13 cellular contexts compared by ENCODE assay signal in genomic region chr2:231554327-231554726, GRCh38. TPM values are rescaled to one million over a fixed set of nuclear protein-coding genes. Genes with fewer than 3 reads are reported as not detected.
DNase-seq lines count a peak whose midpoint lies in the region; ATAC-seq, FAIRE-seq and TF ChIP-seq lines count a peak whose summit lies in the region.
"Had no signal": no experiment of that assay in that cellular context is flagged by ENCODE, and none has a peak within 500 bp of the region (broad histone marks: within the 10 kb centered on the region; RNA-seq: fewer than 3 reads in every experiment).

No MANE protein-coding gene starts in this region.

- in situ Hi-C loops in GM12878 (cut with MboI), result no loop called here

- H4K8ac ChIP-seq in mesenchymal stem cell (ENCODE audit: low read length), result peak overlapping the region; percentile 33

- TF ChIP-seq CTCF in GM12878 (IDR thresholded peaks at IDR 0.05 in 2 of 3, conservative IDR thresholded peaks at IDR 0.05 in 1 of 3; ENCODE audit: control insufficient read depth in 2 of 3, extremely low read depth in 1 of 3, insufficient read depth in 1 of 3, low read depth in 3 of 3, low read length in 3 of 3), result no peak

- FAIRE-seq in GM12878 (lab: Jason Lieb, UNC), result no peak
- FAIRE-seq: A204.1 had no signal

- RAD21 ChIA-PET in GM12878 (lab: Charles Lee; ENCODE audit: unreplicated experiment), result interaction anchor here (0.8 to 8.0 kb wide), 7 partner anchors 9 to 72 kb away, joined by 3 to 59 read pairs (median 17); partner anchors contain the start of gene NMUR1

- intact Hi-C loops in activated CD4-positive, alpha-beta T cell treated with anti-CD3 and anti-CD28 coated beads, Interleukin-2, amount 10 ng/mL, durations not matched to agents 24 days and 14 days (cut with micrococcal nuclease), result loop anchor here (1.0 to 10.0 kb wide), 2 partner anchors 9 to 330 kb away; no protein-coding TSS in a partner anchor
- intact Hi-C loops in GM12878 (cut with micrococcal nuclease; ENCODE audit: unreplicated experiment), result no loop called here

- H4K91ac ChIP-seq in mesenchymal stem cell (ENCODE audit: low read length), result peak overlapping the region; percentile 89

- H4K20me1 ChIP-seq in GM12878 (ENCODE audit: control insufficient read depth, insufficient read depth), result no peaks in the 10 kb centered on the region

- no peaks in the 10 kb centered on the region for H3K27me3 ChIP-seq in GM12878 (replicated peaks in 1 of 2; ENCODE audit: control insufficient read depth in 2 of 2, insufficient read depth in 2 of 2, low read length in 1 of 2)
- no peaks in the 10 kb centered on the region for H3K27me3 ChIP-seq in mesenchymal stem cell (ENCODE audit: control insufficient read depth in 1 of 2, insufficient read depth in 1 of 2, low read length in 2 of 2)
- H3K27me3 ChIP-seq in subcutaneous abdominal adipose tissue (ENCODE audit: control insufficient read depth in 5 of 5, insufficient read depth in 4 of 5, low read length in 5 of 5), result no peaks in the 10 kb centered on the region

- peak overlapping the region in 1 of 2 experiments; percentile 22 for H3K14ac ChIP-seq in mesenchymal stem cell (ENCODE audit: low read length in 2 of 2)

- H3K9me3 ChIP-seq in GM12878 (replicated peaks; ENCODE audit: control insufficient read depth, insufficient read depth, low read length) (peaks cover 16% of the 10 kb centered on the region), mesenchymal stem cell (ENCODE audit: control insufficient read depth, low read length) (peaks cover 11% of the 10 kb centered on the region), subcutaneous abdominal adipose tissue (ENCODE audit: control insufficient read depth in 5 of 5, low read length in 5 of 5) (peaks cover 6 to 12% (median 7%) of the 10 kb centered on the region in 5 donors)

- H3K18ac ChIP-seq in mesenchymal stem cell (ENCODE audit: low read depth in 1 of 2, low read length in 2 of 2), result peak overlapping the region in 1 of 2 experiments; percentile 37

- peak overlapping the region; percentile 44; the same call in 1 of the 2 replicates for H3K4me3 ChIP-seq in GM12878
- peak overlapping the region in 1 of 2 experiments; percentile 74 for H3K4me3 ChIP-seq in mesenchymal stem cell (ENCODE audit: insufficient read depth in 1 of 2, low read depth in 1 of 2, low read length in 2 of 2)
- H3K4me3 ChIP-seq in subcutaneous abdominal adipose tissue (ENCODE audit: low read depth in 1 of 5, low read length in 5 of 5), result peak overlapping the region; percentile 15 to 65 (median 58)

- POLR2A ChIA-PET in GM12878 (lab: Charles Lee), result interaction anchor here (1.2 to 1.7 kb wide), 5 partner anchors 9 to 89 kb away, joined by 4 to 9 read pairs (median 6); partner anchors contain the start of gene NCL

- H2BK120ac ChIP-seq in mesenchymal stem cell (ENCODE audit: low read depth, low read length), result peak overlapping the region; percentile 34

- no peak for TF ChIP-seq EP300 in GM12878 (IDR thresholded peaks at IDR 0.05; ENCODE audit: borderline replicate concordance in 1 of 2, control insufficient read depth in 1 of 2, low read depth in 2 of 2, low read length in 2 of 2)

- H2BK12ac ChIP-seq in mesenchymal stem cell (ENCODE audit: low read length in 2 of 2), result peak overlapping the region in 1 of 2 experiments; percentile 2

- H3K4me3 Mint-ChIP-seq in activated CD4-positive, alpha-beta T cell treated with anti-CD3 and anti-CD28 coated beads, Interleukin-2, amount 10 ng/mL, durations not matched to agents 24 days and 14 days, result peak overlapping the region; percentile 78

- no peaks in the 10 kb centered on the region for H3K79me2 ChIP-seq in GM12878 (ENCODE audit: control insufficient read depth, insufficient read depth, low read length)

- peak; percentile 19; the same call in 1 of the 3 replicates for ATAC-seq in GM12878

- H3K23ac ChIP-seq in mesenchymal stem cell (ENCODE audit: low read length in 2 of 2), result peak overlapping the region in 1 of 2 experiments; percentile 71

- H3K4me1 Mint-ChIP-seq in activated CD4-positive, alpha-beta T cell treated with anti-CD3 and anti-CD28 coated beads, Interleukin-2, amount 10 ng/mL, durations not matched to agents 24 days and 14 days, result peaks cover 35% of the 10 kb centered on the region

- H3K27ac Mint-ChIP-seq in activated CD4-positive, alpha-beta T cell treated with anti-CD3 and anti-CD28 coated beads, Interleukin-2, amount 10 ng/mL, durations not matched to agents 24 days and 14 days, result peak overlapping the region; percentile 73

- no peak overlapping the region for H2AK5ac ChIP-seq in mesenchymal stem cell (ENCODE audit: low read length, severe bottlenecking)

- CTCF ChIA-PET in GM12878 (lab: Yijun Ruan, JAX), result interaction anchor here (0.6 to 10.9 kb wide), 15 partner anchors 9 to 451 kb away, joined by 3 to 132 read pairs (median 4); partner anchors contain the start of gene NMUR1

- SMC1A ChIA-PET in GM12878 (lab: Charles Lee; ENCODE audit: uncharacterized antibody, unreplicated experiment), result interaction anchor here (0.8 to 5.3 kb wide), 10 partner anchors 8 to 46 kb away, joined by 3 to 50 read pairs (median 5); partner anchors contain the start of gene NMUR1

- no peak overlapping the region for H3K4ac ChIP-seq in mesenchymal stem cell (ENCODE audit: low read depth in 1 of 2, low read length in 2 of 2)

- no peak overlapping the region for H2BK15ac ChIP-seq in mesenchymal stem cell (ENCODE audit: low read depth, poor library complexity, severe bottlenecking)

- peak overlapping the region; percentile 71 for H3K27ac ChIP-seq in GM12878 (ENCODE audit: control insufficient read depth, insufficient read depth)
- H3K27ac ChIP-seq in mesenchymal stem cell (ENCODE audit: low read length, poor library complexity, severe bottlenecking), result no peak overlapping the region
- H3K27ac ChIP-seq in subcutaneous abdominal adipose tissue (ENCODE audit: low read depth, low read length), result peak overlapping the region; percentile 62

- peaks cover 1% of the 10 kb centered on the region for H3K27me3 Mint-ChIP-seq in activated CD4-positive, alpha-beta T cell treated with anti-CD3 and anti-CD28 coated beads, Interleukin-2, amount 10 ng/mL, durations not matched to agents 24 days and 14 days

- BruUV-seq in GM12878 (replicated peaks; lab: Mats Ljungman, UMichigan), result no TSS peak

- H3K9me3 Mint-ChIP-seq in activated CD4-positive, alpha-beta T cell treated with anti-CD3 and anti-CD28 coated beads, Interleukin-2, amount 10 ng/mL, durations not matched to agents 24 days and 14 days, result peaks cover 16% of the 10 kb centered on the region

- H3K9ac ChIP-seq in GM12878 (ENCODE audit: control insufficient read depth, insufficient read depth, low read length) (peak overlapping the region; percentile 62), mesenchymal stem cell (ENCODE audit: low read length) (peak overlapping the region; percentile 68), subcutaneous abdominal adipose tissue (ENCODE audit: low read length in 5 of 5) (peak overlapping the region in 3 of 5 donors; percentile 42 to 78 (median 68))

- H2BK5ac ChIP-seq in mesenchymal stem cell (ENCODE audit: low read depth, low read length, poor library complexity, severe bottlenecking), result no peak overlapping the region

- no peak for TF ChIP-seq RAD21 in GM12878 (IDR thresholded peaks at IDR 0.05; ENCODE audit: insufficient read depth, low read depth, low read length)

- peaks cover 17% of the 10 kb centered on the region for H3K36me3 Mint-ChIP-seq in activated CD4-positive, alpha-beta T cell treated with anti-CD3 and anti-CD28 coated beads, Interleukin-2, amount 10 ng/mL, durations not matched to agents 24 days and 14 days (ENCODE audit: low read depth)

- WGBS in GM12878 (ENCODE audit: insufficient coverage, insufficient replicate concordance, low lambda C conversion rate, missing lambda C conversion rate), result 67% methylated on average over 8 of the region's 8 CpGs
- 77% methylated on average over 8 of the region's 8 CpGs for WGBS in mesenchymal stem cell

- H3K79me1 ChIP-seq in mesenchymal stem cell (replicated peaks; ENCODE audit: low read length, poor library complexity, severe bottlenecking), result no peaks in the 10 kb centered on the region

- peaks cover 22% of the 10 kb centered on the region for H3K4me1 ChIP-seq in GM12878 (ENCODE audit: control insufficient read depth, insufficient read depth, low read length)
- H3K4me1 ChIP-seq in mesenchymal stem cell (ENCODE audit: control insufficient read depth, insufficient read depth, low read depth, low read length), result peaks cover 4% of the 10 kb centered on the region
- H3K4me1 ChIP-seq in subcutaneous abdominal adipose tissue (ENCODE audit: control insufficient read depth in 5 of 5, insufficient read depth in 5 of 5, low read length in 5 of 5), result peaks cover 6 to 22% (median 20%) of the 10 kb centered on the region in 5 donors

- peak overlapping the region; percentile 92 for H3K4me2 ChIP-seq in GM12878 (ENCODE audit: control insufficient read depth, insufficient read depth)
- H3K4me2 ChIP-seq in mesenchymal stem cell (ENCODE audit: low read length, poor library complexity, severe bottlenecking), result no peak overlapping the region

- H3K36me3 ChIP-seq in GM12878 (ENCODE audit: control insufficient read depth in 2 of 2, insufficient read depth in 2 of 2, low read length in 1 of 2) (no peaks in the 10 kb centered on the region), mesenchymal stem cell (ENCODE audit: control insufficient read depth in 1 of 2, insufficient read depth in 2 of 2, low read depth in 1 of 2, low read length in 2 of 2) (no peaks in the 10 kb centered on the region), subcutaneous abdominal adipose tissue (ENCODE audit: control insufficient read depth in 5 of 5, insufficient read depth in 5 of 5, low read length in 5 of 5) (peaks cover 0 to 3% (median 0%) of the 10 kb centered on the region in 5 donors)

- TF ChIP-seq POLR2A in GM12878 (IDR thresholded peaks at IDR 0.05; ENCODE audit: low read depth, low read length), result no peak

- DNase-seq in activated CD4-positive, alpha-beta T cell treated with anti-CD3 and anti-CD28 coated beads, Interleukin-2, amount 10 ng/mL, durations not matched to agents 24 days and 14 days, result no peak
- no peak for DNase-seq in activated CD4-positive, alpha-beta T cell treated with anti-CD3 and anti-CD28 coated beads for 48 hours
- DNase-seq in GM12878 (ENCODE audit: low read depth, low spot score), result no peak
- no peak for DNase-seq in mesenchymal stem cell
- no peak for DNase-seq in activated effector memory CD4-positive, alpha-beta T cell treated with Interleukin-2 at 50 U/mL for 16 hours
- DNase-seq in stimulated activated naive CD4-positive, alpha-beta T cell (lab: John Stamatoyannopoulos, UW), result no peak
- no peak for DNase-seq in NK-92 treated with Interleukin-12 subunit alpha and Interleukin-12 subunit beta, amount 100 ng/mL, for 24 hours (lab: John Stamatoyannopoulos, UW)
- DNase-seq: activated gamma-delta T cell treated with Interleukin-2 at 50 U/mL for 16 hours, NCI-H510A had no signal

- H2AFZ ChIP-seq in GM12878 (ENCODE audit: control insufficient read depth, low read depth, low read length) (peak overlapping the region; percentile 51), mesenchymal stem cell (ENCODE audit: low read depth, low read length) (no peak overlapping the region)

RNA-seq across cellular contexts. Expression of gene NMUR1, which starts 24.1 kb away (rescaled TPM):
- total RNA-seq in activated CD4-positive, alpha-beta T cell treated with anti-CD3 and anti-CD28 coated beads, Interleukin-2, amount 10 ng/mL, durations not matched to agents 24 days and 14 days, result 0.09 TPM in 1 of 2 replicates, not detected in the other
- total RNA-seq in GM12878 (2013; cell fraction: nucleolus; rRNA removed), result 0.21 and 0.22 TPM in 2 replicates
- under 0.01 and 0.05 TPM in 2 replicates for total RNA-seq in GM12878 (2014; rRNA removed)
- total RNA-seq in GM12878 (2014; rRNA removed; fragmentation: Illumina TruSeq; extraction: Trizol), result not detected in 2 replicates
- total RNA-seq in GM12878 (2021), result 0.08 TPM in 1 of 2 replicates, not detected in the other
- polyA plus RNA-seq in GM12878 (2011; ENCODE audit: low read depth), result not detected
- 0.01 and 0.03 TPM in 2 replicates for polyA plus RNA-seq in GM12878 (2011; rRNA removed)
- 0.02 and 0.06 TPM in 2 replicates for polyA plus RNA-seq in GM12878 (2011; cell fraction: cytosol; rRNA removed)
- 0.06 and 0.09 TPM in 2 replicates for polyA plus RNA-seq in GM12878 (2011; cell fraction: nucleus; rRNA removed)
- 0.08 and 0.15 TPM in 2 replicates for polyA plus RNA-seq in GM12878 (2012)
- polyA plus RNA-seq in GM12878 (2014; fragmentation: Illumina TruSeq; extraction: Trizol), result not detected in 2 replicates
- under 1 TPM in 1 of 2 experiments, not detected in 1; 0.02 TPM for polyA plus RNA-seq in GM12878 (2014; fragmentation: Nextera tagmentation; extraction: Ambion mirVana)
- polyA plus RNA-seq in GM12878 (2014; rRNA removed), result 0.03 TPM in 1 of 2 replicates, not detected in the other
- polyA plus RNA-seq in GM12878 (2016; fragmentation: Nextera tagmentation; extraction: Ambion mirVana), result under 1 TPM in 1 of 2 experiments, not detected in 1; 0.04 TPM
- not detected in 2 replicates for polyA minus RNA-seq in GM12878 (2011; rRNA and poly(A)+ RNA removed)
- not detected in 2 replicates for polyA minus RNA-seq in GM12878 (2011; cell fraction: cytosol; rRNA and poly(A)+ RNA removed)
- 0.19 TPM in 1 of 2 replicates, not detected in the other for polyA minus RNA-seq in GM12878 (2011; cell fraction: nucleus; rRNA and poly(A)+ RNA removed)
- polyA plus RNA-seq in mesenchymal stem cell (2013, experiment 1 of 2), result 0.14 TPM
- 0.15 TPM for polyA plus RNA-seq in mesenchymal stem cell (2013, experiment 2 of 2)
- total RNA-seq: LHCN-M2 had no signal

RNA-seq across cellular contexts. Expression of gene TEX44, which starts 38.3 kb away (rescaled TPM):
- total RNA-seq in activated CD4-positive, alpha-beta T cell treated with anti-CD3 and anti-CD28 coated beads, Interleukin-2, amount 10 ng/mL, durations not matched to agents 24 days and 14 days, result not detected in 2 replicates
- total RNA-seq in GM12878 (2013; cell fraction: nucleolus; rRNA removed), result not detected in 2 replicates
- total RNA-seq in GM12878 (2014; rRNA removed), result not detected in 2 replicates
- not detected in 2 replicates for total RNA-seq in GM12878 (2014; rRNA removed; fragmentation: Illumina TruSeq; extraction: Trizol)
- total RNA-seq in GM12878 (2021), result not detected in 2 replicates
- polyA plus RNA-seq in GM12878 (2011; ENCODE audit: low read depth), result not detected
- polyA plus RNA-seq in GM12878 (2011; rRNA removed), result not detected in 2 replicates
- not detected in 2 replicates for polyA plus RNA-seq in GM12878 (2011; cell fraction: cytosol; rRNA removed)
- not detected in 2 replicates for polyA plus RNA-seq in GM12878 (2011; cell fraction: nucleus; rRNA removed)
- polyA plus RNA-seq in GM12878 (2012), result 0.11 TPM in 1 of 2 replicates, not detected in the other
- polyA plus RNA-seq in GM12878 (2014; fragmentation: Illumina TruSeq; extraction: Trizol), result not detected in 2 replicates
- polyA plus RNA-seq in GM12878 (2014; fragmentation: Nextera tagmentation; extraction: Ambion mirVana), result not detected
- not detected in 2 replicates for polyA plus RNA-seq in GM12878 (2014; rRNA removed)
- not detected for polyA plus RNA-seq in GM12878 (2016; fragmentation: Nextera tagmentation; extraction: Ambion mirVana)
- not detected in 2 replicates for polyA minus RNA-seq in GM12878 (2011; rRNA and poly(A)+ RNA removed)
- not detected in 2 replicates for polyA minus RNA-seq in GM12878 (2011; cell fraction: cytosol; rRNA and poly(A)+ RNA removed)
- not detected in 2 replicates for polyA minus RNA-seq in GM12878 (2011; cell fraction: nucleus; rRNA and poly(A)+ RNA removed)
- polyA plus RNA-seq in mesenchymal stem cell (2013, experiment 1 of 2), result not detected
- not detected for polyA plus RNA-seq in mesenchymal stem cell (2013, experiment 2 of 2)
- total RNA-seq: LHCN-M2; T-helper 1 cell treated with Interleukin-12 subunit alpha and Interleukin-12 subunit beta and Interleukin-4 antibody, amounts not matched to agents 30 ng/mL and 1 ng/mL, for 36 hours had no signal
